8 cellular contexts compared by ENCODE assay signal in genomic region chr9:4297151-4297794, GRCh38. TPM values are rescaled to one million over a fixed set of nuclear protein-coding genes. Genes with fewer than 3 reads are reported as not detected.
DNase-seq lines count a peak whose midpoint lies in the region; ATAC-seq, FAIRE-seq and TF ChIP-seq lines count a peak whose summit lies in the region.

No MANE protein-coding gene starts in this region.

- peak overlapping the region; percentile 95 for H3K4me2 ChIP-seq in PC-9

- FAIRE-seq in GM18507 (lab: Jason Lieb, UNC) = peak; percentile 76

- intact Hi-C loops in PC-9 (cut with micrococcal nuclease; ENCODE audit: unreplicated experiment) = loop anchor here (2.0 to 10.0 kb wide), 5 partner anchors 60 to 565 kb away; no protein-coding TSS in a partner anchor

- peaks cover 17% of the 10 kb centered on the region; the same call in 1 of the 2 replicates for H3K79me2 ChIP-seq in PC-9 (ENCODE audit: low read depth)

- no TSS peak for BruUV-seq in PC-9 (replicated peaks; lab: Mats Ljungman, UMichigan)

- no peak for DNase-seq in AG09309 (ENCODE audit: low read depth)
- DNase-seq in GM18507 (ENCODE audit: extremely low spot score, insufficient read length, low read depth) = no peak
- DNase-seq in PC-9 = peak; percentile 63 to 69
- peak; percentile 37 to 90 for DNase-seq in cardiac muscle cell (ENCODE audit: low read depth in 1 of 2, low spot score in 1 of 2)
- DNase-seq in occipital lobe (lab: John Stamatoyannopoulos, UW) = peak; percentile 34
- DNase-seq in NCI-H187 (lab: John Stamatoyannopoulos, UW) = no peak

- CTCF ChIA-PET in PC-9 (lab: Charles Lee) = no interaction called here

- H3K4me1 ChIP-seq in PC-9 (replicated peaks; ENCODE audit: insufficient read depth) (peaks cover 48% of the 10 kb centered on the region), cardiac muscle cell (ENCODE audit: low read depth) (peaks cover 10% of the 10 kb centered on the region)

- H3K36me3 ChIP-seq in PC-9 (ENCODE audit: low read depth) (no peaks in the 10 kb centered on the region), cardiac muscle cell (no peaks in the 10 kb centered on the region)

- POLR2A ChIA-PET in PC-9 (lab: Charles Lee; ENCODE audit: unreplicated experiment) = interaction anchor here (0.6 to 0.7 kb wide), 4 partner anchors 17 to 219 kb away, joined by 3 to 30 read pairs (median 4); no protein-coding TSS in a partner anchor

- H3K27ac ChIP-seq in PC-9 (peak overlapping the region; percentile 94), adipose tissue (ENCODE audit: low read depth, low read length) (peak overlapping the region; percentile 91), cardiac muscle cell (no peak overlapping the region)

- H2AFZ ChIP-seq in PC-9 = peak overlapping the region; percentile 86

- H3K4me3 ChIP-seq in AG09309 (ENCODE audit: control insufficient read depth, low read depth, low read length) (peak overlapping the region; percentile 78), PC-9 (peak overlapping the region; percentile 90), cardiac muscle cell (peak overlapping the region; percentile 61)

- TF ChIP-seq CTCF in AG09309 (IDR thresholded peaks at IDR 0.05; ENCODE audit: control insufficient read depth, insufficient read depth, low read depth, low read length, missing control alignments) = peak; percentile 68
- peak; percentile 57; the same call in 1 of the 2 replicates for TF ChIP-seq CTCF in PC-9 (conservative IDR thresholded peaks at IDR 0.05)
- peak; percentile 57 for TF ChIP-seq CTCF in cardiac muscle cell (IDR thresholded peaks at IDR 0.05; ENCODE audit: low read depth, low read length)

- H4K20me1 ChIP-seq in PC-9 (ENCODE audit: insufficient read depth) = no peaks in the 10 kb centered on the region

- peaks cover 46% of the 10 kb centered on the region for H3F3A ChIP-seq in PC-9 (ENCODE audit: insufficient read depth, low read depth)

- peak; percentile 28 for ATAC-seq in HG03159 (IDR thresholded peaks at IDR 0.05; ENCODE audit: unreplicated experiment)

- no peaks in the 10 kb centered on the region for H3K9me2 ChIP-seq in PC-9 (ENCODE audit: insufficient read depth)

- H3K27me3 ChIP-seq in PC-9 (ENCODE audit: insufficient read depth, low read depth) (no peaks in the 10 kb centered on the region), cardiac muscle cell (peaks cover 39% of the 10 kb centered on the region)

- WGBS in adipose tissue, 3 donors = 2 to 5% (median 4%) methylated on average over 20 of the region's 20 CpGs

- H3K9me3 ChIP-seq in PC-9 (ENCODE audit: insufficient read depth, low read depth) = no peaks in the 10 kb centered on the region
- H3K9me3 ChIP-seq in cardiac muscle cell (ENCODE audit: low read depth) = no peaks in the 10 kb centered on the region

RNA-seq across cellular contexts. Expression of gene GLIS3, which starts 2.6 kb away (rescaled TPM):
- total RNA-seq in PC-9 (2021) = 20.5 and 23.4 TPM in 2 replicates
- polyA plus RNA-seq in adipose tissue = 10 to 100 TPM in 1 of 3 donors, 1 to 10 TPM in 2; 3.5 to 11.2 (median 8.7) TPM
- 2.4 and 3.2 TPM in 2 replicates for total RNA-seq in cardiac muscle cell
- 0.78 and 1.1 TPM in 2 replicates for polyA plus RNA-seq in cardiac muscle cell
- total RNA-seq in occipital lobe = 49.3 TPM

Comparison
In these comparisons a context has a peak if more than half of its experiments do, and no peak if none do; other contexts are left out.
1. DNase-seq: peak in PC-9 (2 of 2), cardiac muscle cell (2 of 2) and occipital lobe (single experiment); none in AG09309 (single experiment), GM18507 (single experiment) and NCI-H187 (0 of 2).
2. Peak in every context shown above with its lines, with median percentiles within 50 percentile points of each other: H3K4me3 ChIP-seq and CTCF ChIP-seq.